In genomic region chr1:2019162-2019542, GRCh38 we compare ENCODE assay signal across 8 cellular contexts. TPM values are rescaled to one million over a fixed set of nuclear protein-coding genes. Genes with fewer than 3 reads are reported as not detected.
DNase-seq lines count a peak whose midpoint lies in the region; ATAC-seq and TF ChIP-seq lines count a peak whose summit lies in the region.
"Had no signal": no experiment of that assay in that cellular context is flagged by ENCODE, and none has a peak within 500 bp of the region (broad histone marks: within the 10 kb centered on the region; RNA-seq: fewer than 3 reads in every experiment).

TSS of gene GABRD (plus strand) at chr1:2019345. CDS start at chr1:2019424, 79 bp downstream.

- H3K4me1 ChIP-seq in mammary epithelial cell (ENCODE audit: insufficient read depth, low read length): peaks cover 8% of the 10 kb centered on the region

- WGBS in mammary epithelial cell (ENCODE audit: low coverage, missing lambda C conversion rate): no CpG with 5 or more reads among the region's 60 CpGs

- H3F3A ChIP-seq in neural cell (ENCODE audit: insufficient read depth, low read length, poor library complexity, severe bottlenecking): no peaks in the 10 kb centered on the region

- peaks cover 25% of the 10 kb centered on the region for H3K27me3 ChIP-seq in MG63
- H3K27me3 ChIP-seq in mammary epithelial cell (ENCODE audit: insufficient read depth, low read length): peaks cover 23% of the 10 kb centered on the region
- H3K27me3 ChIP-seq in neural cell (ENCODE audit: insufficient read depth, low read depth, low read length): peaks cover 25% of the 10 kb centered on the region

- CTCF ChIA-PET in Calu3 (lab: Charles Lee) (no interaction called here), mammary epithelial cell (lab: Charles Lee; ENCODE audit: low non-redundant PET) (no interaction called here)

- H3K9me3 Mint-ChIP-seq in Calu3 (ENCODE audit: low read depth, unreplicated experiment): no peaks in the 10 kb centered on the region

- TF ChIP-seq CTCF in Calu3 (IDR thresholded peaks at IDR 0.05; ENCODE audit: unreplicated experiment) (no peak), mammary epithelial cell (conservative IDR thresholded peaks at IDR 0.05 in 1 of 2, IDR thresholded peaks at IDR 0.05 in 1 of 2; ENCODE audit: extremely low read depth in 1 of 2, insufficient read depth in 1 of 2, low read depth in 1 of 2, low read length in 2 of 2) (no peak), neural cell (IDR thresholded peaks at IDR 0.05; ENCODE audit: poor library complexity, severe bottlenecking) (no peak)

- in situ Hi-C loops in mammary epithelial cell (cut with MboI; ENCODE audit: low sequenced_read_pairs in 2 of 2): no loop called here

- dilution Hi-C loops in mammary epithelial cell (cut with HindIII; ENCODE audit: low sequenced_read_pairs): no loop called here

- H3K36me3 ChIP-seq in MG63 (no peaks in the 10 kb centered on the region), mammary epithelial cell (ENCODE audit: insufficient read depth, low read length) (no peaks in the 10 kb centered on the region), neural cell (ENCODE audit: insufficient read depth, low read length) (no peaks in the 10 kb centered on the region)

- H3K79me2 ChIP-seq in mammary epithelial cell (ENCODE audit: insufficient read depth, low read length) (no peaks in the 10 kb centered on the region), neural cell (replicated peaks; ENCODE audit: insufficient read depth, low read length) (no peaks in the 10 kb centered on the region)

- H3K4me1 Mint-ChIP-seq in Calu3 (ENCODE audit: low read depth, unreplicated experiment): peaks cover 11% of the 10 kb centered on the region

- intact Hi-C loops in Calu3 (cut with micrococcal nuclease; ENCODE audit: unreplicated experiment): no loop called here
- intact Hi-C loops in mammary epithelial cell (cut with micrococcal nuclease): no loop called here

- H3K4me2 ChIP-seq in mammary epithelial cell (ENCODE audit: insufficient read depth, low read depth, low read length) (peak within 1 kb of the TSS; percentile 60), neural cell (ENCODE audit: low read length) (no peak within 1 kb of the TSS)

- H3K9me3 ChIP-seq in MG63 (no peaks in the 10 kb centered on the region), mammary epithelial cell (replicated peaks; ENCODE audit: insufficient read depth, low read length) (no peaks in the 10 kb centered on the region), neural cell (ENCODE audit: low read length) (no peaks in the 10 kb centered on the region)

- no peak within 1 kb of the TSS for H3K4me3 ChIP-seq in MG63
- no peak within 1 kb of the TSS for H3K4me3 ChIP-seq in mammary epithelial cell (replicated peaks in 1 of 3; ENCODE audit: insufficient read depth in 1 of 3, low read depth in 2 of 3, low read length in 3 of 3)
- H3K4me3 ChIP-seq in neural cell (ENCODE audit: low read length): peak within 1 kb of the TSS; percentile 42

- no peak for TF ChIP-seq EP300 in neural cell (conservative IDR thresholded peaks at IDR 0.05; ENCODE audit: poor library complexity, severe bottlenecking)

- no peak within 1 kb of the TSS for H3K27ac ChIP-seq in mammary epithelial cell (ENCODE audit: insufficient read depth, low read depth, low read length)
- H3K27ac ChIP-seq in neural cell (ENCODE audit: low read length): no peak within 1 kb of the TSS

- H3K36me3 Mint-ChIP-seq in Calu3 (ENCODE audit: insufficient read depth, unreplicated experiment): peaks cover 12% of the 10 kb centered on the region

- no TSS peak for BruUV-seq in Calu3 (replicated peaks; lab: Mats Ljungman, UMichigan)
- no TSS peak for BruUV-seq in mammary epithelial cell (replicated peaks; lab: Mats Ljungman, UMichigan)

- H3K27ac Mint-ChIP-seq in Calu3 (ENCODE audit: unreplicated experiment): no peak within 1 kb of the TSS

- H3K4me3 Mint-ChIP-seq in Calu3 (ENCODE audit: low read depth, unreplicated experiment): no peak within 1 kb of the TSS

- no peak for ATAC-seq in GM19395 (IDR thresholded peaks at IDR 0.05; ENCODE audit: unreplicated experiment)

- no peak within 1 kb of the TSS for H3K9ac ChIP-seq in mammary epithelial cell (ENCODE audit: insufficient read depth, low read length)
- H3K9ac ChIP-seq in neural cell (ENCODE audit: low read length): no peak within 1 kb of the TSS

- H4K20me1 ChIP-seq in mammary epithelial cell (ENCODE audit: insufficient read depth, low read length) (no peaks in the 10 kb centered on the region), neural cell (ENCODE audit: insufficient read depth) (no peaks in the 10 kb centered on the region)

- H3K27me3 Mint-ChIP-seq in Calu3 (ENCODE audit: unreplicated experiment): peaks cover 82% of the 10 kb centered on the region

- H3K9me2 ChIP-seq in neural cell (ENCODE audit: insufficient read depth, low read length): no peaks in the 10 kb centered on the region

- no peak within 1 kb of the TSS for H2AFZ ChIP-seq in mammary epithelial cell (ENCODE audit: low read depth, low read length)
- H2AFZ ChIP-seq in neural cell (ENCODE audit: low read depth, low read length): no peak within 1 kb of the TSS

- no peak for TF ChIP-seq RAD21 in neural cell (conservative IDR thresholded peaks at IDR 0.05)

- DNase-seq in Calu3: peak; percentile 6
- peak; percentile 23 for DNase-seq in MG63
- DNase-seq in mammary epithelial cell: no peak
- no peak for DNase-seq in T1000 (lab: John Stamatoyannopoulos, UW)
- DNase-seq in SIG-M5 (lab: John Stamatoyannopoulos, UW): no peak
- DNase-seq: KBM-7 had no signal

TF ChIP-seq in neural cell, 6 proteins besides CTCF, POLR2A, EP300 and RAD21:
- TF ChIP-seq SMC3 (conservative IDR thresholded peaks at IDR 0.05; ENCODE audit: poor library complexity) (no peak), POLR2AphosphoS5 (IDR thresholded peaks at IDR 0.05) (no peak), REST (IDR thresholded peaks at IDR 0.05; ENCODE audit: borderline replicate concordance) (no peak), TAF1 (IDR thresholded peaks at IDR 0.05; ENCODE audit: low read depth) (no peak), EZH2 (IDR thresholded peaks at IDR 0.05; ENCODE audit: borderline replicate concordance, insufficient read depth, low read length, poor library complexity, severe bottlenecking) (no peak), MXI1 (conservative IDR thresholded peaks at IDR 0.05; ENCODE audit: poor library complexity, severe bottlenecking) (no peak)

RNA-seq across cellular contexts. Expression of gene GABRD, which starts in this region (rescaled TPM):
- total RNA-seq in Calu3 (2022) (0.81 TPM in 1 of 2 replicates, not detected in the other), mammary epithelial cell (not detected)
- not detected in 2 replicates for total RNA-seq in MG63 (2014; rRNA removed; shearing (Covaris generic); ENCODE audit: low replicate concordance)
- polyA plus RNA-seq in mammary epithelial cell (not detected), neural cell (0.70 and 0.85 TPM in 2 replicates)
- polyA minus RNA-seq in mammary epithelial cell (not detected), neural cell (0.49 TPM in 1 of 2 replicates, not detected in the other)

Comparison
In these comparisons a context has a peak if more than half of its experiments do, and no peak if none do; other contexts are left out.
1. Peak in DNase-seq in Calu3; RNA of the gene not detected or under 1 TPM.
2. Peak in DNase-seq in MG63; RNA of the gene not detected or under 1 TPM.